In genomic region chr5:120631611-120632010, GRCh38 we compare ENCODE assay signal across 28 cellular contexts.
"Had no signal": no experiment of that assay in that cellular context is flagged by ENCODE, and none has a peak within 500 bp of the region (broad histone marks: within the 10 kb centered on the region; RNA-seq: fewer than 3 reads in every experiment).

No MANE protein-coding gene starts in this region.

- ATAC-seq: activated CD4-positive, CD25-positive, alpha-beta regulatory T cell treated with anti-CD3 and anti-CD28 coated beads, Interleukin-2, amount 50 U/mL, for 24 hours; activated CD8-positive, alpha-beta T cell treated with anti-CD3 and anti-CD28 coated beads for 36 hours; activated T-cell treated with anti-CD3 and anti-CD28 coated beads, Interleukin-2, amount 50 U/mL, for 4 hours; activated T-helper 17 cell treated with anti-CD3 and anti-CD28 coated beads, Interleukin-2, amount 50 U/mL, for 72 hours; gastroesophageal sphincter had no signal

- DNase-seq: activated B cell treated with CpG ODN at 0.5 μM for 24 hours; activated CD4-positive, alpha-beta T cell treated with anti-CD3 and anti-CD28 coated beads for 48 hours; activated CD4-positive, alpha-beta T cell treated with anti-CD3 and anti-CD28 coated beads, Interleukin-2, amount 50 U/mL, for 1 hour; activated CD4-positive, alpha-beta T cell treated with anti-CD3 and anti-CD28 coated beads, Interleukin-2, amount 50 U/mL, for 48 hours; activated CD8-positive, alpha-beta memory T cell treated with anti-CD3 and anti-CD28 coated beads for 24 hours; activated CD8-positive, alpha-beta T cell treated with anti-CD3 and anti-CD28 coated beads for 36 hours; activated effector memory CD4-positive, alpha-beta T cell treated with Interleukin-2 at 50 U/mL for 16 hours; activated gamma-delta T cell treated with Interleukin-2 at 50 U/mL for 16 hours; activated naive CD4-positive, alpha-beta T cell treated with anti-CD3 and anti-CD28 coated beads, Interleukin-2, amount 50 U/mL, for 16 hours; activated naive CD4-positive, alpha-beta T cell treated with Interleukin-2 at 50 U/mL for 16 hours; activated T-cell treated with anti-CD3 and anti-CD28 coated beads, Interleukin-2, amount 50 U/mL, for 4 hours; amniotic stem cell; anterior cingulate cortex; brain microvascular endothelial cell; dorsolateral prefrontal cortex; effector memory CD4-positive, alpha-beta T cell; esophagus squamous epithelium; foreskin melanocyte; T-helper 2 cell had no signal

- H3K9me3 ChIP-seq: esophagus squamous epithelium, gastroesophageal sphincter had no signal

- H3K4me1 Mint-ChIP-seq: activated B cell treated with CpG ODN at 0.5 μM for 24 hours; activated T-helper 17 cell treated with anti-CD3 and anti-CD28 coated beads, Interleukin-2, amount 50 U/mL, for 72 hours; central memory CD8-positive, alpha-beta T cell had no signal

- H3K4me3 ChIP-seq: coronary artery, dorsolateral prefrontal cortex, esophagus squamous epithelium, gastroesophageal sphincter had no signal

- H3K36me3 ChIP-seq: brain microvascular endothelial cell, esophagus squamous epithelium, gastroesophageal sphincter had no signal

- H3K9me3 Mint-ChIP-seq: activated B cell treated with CpG ODN at 0.5 μM for 24 hours had no signal

- H3K4me1 ChIP-seq: esophagus squamous epithelium, gastroesophageal sphincter had no signal

- H3K27me3 Mint-ChIP-seq: activated B cell treated with CpG ODN at 0.5 μM for 24 hours; activated CD8-positive, alpha-beta T cell treated with anti-CD3 and anti-CD28 coated beads for 36 hours; activated naive CD8-positive, alpha-beta T cell; activated T-helper 17 cell treated with anti-CD3 and anti-CD28 coated beads, Interleukin-2, amount 50 U/mL, for 72 hours; central memory CD8-positive, alpha-beta T cell; dendritic cell treated with granulocyte-macrophage colony-stimulating factor and Interleukin-4, amounts not matched to agents 40 ng/mL and 50 ng/mL, for 4 days had no signal

- H3K27ac Mint-ChIP-seq: activated B cell treated with CpG ODN at 0.5 μM for 24 hours; activated CD8-positive, alpha-beta T cell treated with anti-CD3 and anti-CD28 coated beads for 36 hours; activated naive CD8-positive, alpha-beta T cell; activated T-helper 17 cell treated with anti-CD3 and anti-CD28 coated beads, Interleukin-2, amount 50 U/mL, for 72 hours; dendritic cell treated with granulocyte-macrophage colony-stimulating factor and Interleukin-4, amounts not matched to agents 40 ng/mL and 50 ng/mL, for 4 days had no signal

- H3K36me3 Mint-ChIP-seq: activated naive CD8-positive, alpha-beta T cell had no signal

- H3K27ac ChIP-seq: brain microvascular endothelial cell, coronary artery, dorsolateral prefrontal cortex, epithelial cell of prostate, esophagus squamous epithelium, gastroesophageal sphincter, VCaP had no signal

- H3K4me3 Mint-ChIP-seq: activated B cell treated with CpG ODN at 0.5 μM for 24 hours; activated CD8-positive, alpha-beta T cell treated with anti-CD3 and anti-CD28 coated beads for 36 hours; activated naive CD8-positive, alpha-beta T cell; activated T-cell treated with anti-CD3 and anti-CD28 coated beads, Interleukin-2, amount 50 U/mL, for 4 hours; activated T-helper 17 cell treated with anti-CD3 and anti-CD28 coated beads, Interleukin-2, amount 50 U/mL, for 72 hours; central memory CD8-positive, alpha-beta T cell; dendritic cell treated with granulocyte-macrophage colony-stimulating factor and Interleukin-4, amounts not matched to agents 40 ng/mL and 50 ng/mL, for 4 days had no signal

- H3K27me3 ChIP-seq: brain microvascular endothelial cell, dorsolateral prefrontal cortex, esophagus squamous epithelium, gastroesophageal sphincter had no signal
